ENCODE assay signal across 1 cellular context in genomic region chr5:173592050-173592669, GRCh38.
TF ChIP-seq lines count a peak whose summit lies in the region.

No MANE protein-coding gene starts in this region.

TF ChIP-seq in HepG2, 621 proteins besides CTCF, POLR2A, EP300 and RAD21 (continued from another document):
- TF ChIP-seq, protein P1, sequence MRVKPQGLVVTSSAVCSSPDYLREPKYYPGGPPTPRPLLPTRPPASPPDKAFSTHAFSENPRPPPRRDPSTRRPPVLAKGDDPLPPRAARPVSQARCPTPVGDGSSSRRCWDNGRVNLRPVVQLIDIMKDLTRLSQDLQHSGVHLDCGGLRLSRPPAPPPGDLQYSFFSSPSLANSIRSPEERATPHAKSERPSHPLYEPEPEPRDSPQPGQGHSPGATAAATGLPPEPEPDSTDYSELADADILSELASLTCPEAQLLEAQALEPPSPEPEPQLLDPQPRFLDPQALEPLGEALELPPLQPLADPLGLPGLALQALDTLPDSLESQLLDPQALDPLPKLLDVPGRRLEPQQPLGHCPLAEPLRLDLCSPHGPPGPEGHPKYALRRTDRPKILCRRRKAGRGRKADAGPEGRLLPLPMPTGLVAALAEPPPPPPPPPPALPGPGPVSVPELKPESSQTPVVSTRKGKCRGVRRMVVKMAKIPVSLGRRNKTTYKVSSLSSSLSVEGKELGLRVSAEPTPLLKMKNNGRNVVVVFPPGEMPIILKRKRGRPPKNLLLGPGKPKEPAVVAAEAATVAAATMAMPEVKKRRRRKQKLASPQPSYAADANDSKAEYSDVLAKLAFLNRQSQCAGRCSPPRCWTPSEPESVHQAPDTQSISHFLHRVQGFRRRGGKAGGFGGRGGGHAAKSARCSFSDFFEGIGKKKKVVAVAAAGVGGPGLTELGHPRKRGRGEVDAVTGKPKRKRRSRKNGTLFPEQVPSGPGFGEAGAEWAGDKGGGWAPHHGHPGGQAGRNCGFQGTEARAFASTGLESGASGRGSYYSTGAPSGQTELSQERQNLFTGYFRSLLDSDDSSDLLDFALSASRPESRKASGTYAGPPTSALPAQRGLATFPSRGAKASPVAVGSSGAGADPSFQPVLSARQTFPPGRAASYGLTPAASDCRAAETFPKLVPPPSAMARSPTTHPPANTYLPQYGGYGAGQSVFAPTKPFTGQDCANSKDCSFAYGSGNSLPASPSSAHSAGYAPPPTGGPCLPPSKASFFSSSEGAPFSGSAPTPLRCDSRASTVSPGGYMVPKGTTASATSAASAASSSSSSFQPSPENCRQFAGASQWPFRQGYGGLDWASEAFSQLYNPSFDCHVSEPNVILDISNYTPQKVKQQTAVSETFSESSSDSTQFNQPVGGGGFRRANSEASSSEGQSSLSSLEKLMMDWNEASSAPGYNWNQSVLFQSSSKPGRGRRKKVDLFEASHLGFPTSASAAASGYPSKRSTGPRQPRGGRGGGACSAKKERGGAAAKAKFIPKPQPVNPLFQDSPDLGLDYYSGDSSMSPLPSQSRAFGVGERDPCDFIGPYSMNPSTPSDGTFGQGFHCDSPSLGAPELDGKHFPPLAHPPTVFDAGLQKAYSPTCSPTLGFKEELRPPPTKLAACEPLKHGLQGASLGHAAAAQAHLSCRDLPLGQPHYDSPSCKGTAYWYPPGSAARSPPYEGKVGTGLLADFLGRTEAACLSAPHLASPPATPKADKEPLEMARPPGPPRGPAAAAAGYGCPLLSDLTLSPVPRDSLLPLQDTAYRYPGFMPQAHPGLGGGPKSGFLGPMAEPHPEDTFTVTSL (CRISPR knock-in tag; IDR thresholded peaks at IDR 0.05; ENCODE audit: borderline replicate concordance), result no peak
- TF ChIP-seq CBX1 (IDR thresholded peaks at IDR 0.05; ENCODE audit: low read depth) (peak; percentile 57), STAG1 (CRISPR knock-in tag; IDR thresholded peaks at IDR 0.05) (peak; percentile 55), CBX5 (CRISPR knock-in tag; IDR thresholded peaks at IDR 0.05; ENCODE audit: borderline replicate concordance) (0 out of 2 replicates have a peak, but pooled peaks have one; percentile 53)
